ENCODE assay signal across 26 cellular contexts in genomic region chr3:196048922-196049566, GRCh38. TPM values are rescaled to one million over a fixed set of nuclear protein-coding genes. Genes with fewer than 3 reads are reported as not detected.
DNase-seq lines count a peak whose midpoint lies in the region; ATAC-seq, FAIRE-seq and TF ChIP-seq lines count a peak whose summit lies in the region.
"Had no signal": no experiment of that assay in that cellular context is flagged by ENCODE, and none has a peak within 500 bp of the region (broad histone marks: within the 10 kb centered on the region; RNA-seq: fewer than 3 reads in every experiment).

No MANE protein-coding gene starts in this region.

- H3K27me3 Mint-ChIP-seq in CD4-positive, CD25-positive, alpha-beta regulatory T cell = no peaks in the 10 kb centered on the region
- no peaks in the 10 kb centered on the region for H3K27me3 Mint-ChIP-seq in activated T-helper 1 cell treated with anti-CD3 and anti-CD28 coated beads, Interleukin-12 subunit alpha, Interleukin-12 subunit beta, Interleukin-2, Interleukin-4 antibody, amounts not matched to agents 30 ng/mL and 10 ng/mL and 1 ng/mL, durations not matched to agents 14 hours and 24 hours and 36 hours (ENCODE audit: insufficient read depth)

- peaks cover 0 to 15% (median 9%) of the 10 kb centered on the region in 4 donors for H3K4me1 Mint-ChIP-seq in CD4-positive, CD25-positive, alpha-beta regulatory T cell
- H3K4me1 Mint-ChIP-seq in activated T-helper 1 cell treated with anti-CD3 and anti-CD28 coated beads, Interleukin-12 subunit alpha, Interleukin-12 subunit beta, Interleukin-2, Interleukin-4 antibody, amounts not matched to agents 30 ng/mL and 10 ng/mL and 1 ng/mL, durations not matched to agents 14 hours and 24 hours and 36 hours (ENCODE audit: low read depth) = peaks cover 25% of the 10 kb centered on the region

- H3K4me3 Mint-ChIP-seq in CD4-positive, CD25-positive, alpha-beta regulatory T cell = no peak overlapping the region
- H3K4me3 Mint-ChIP-seq in activated T-helper 1 cell treated with anti-CD3 and anti-CD28 coated beads, Interleukin-12 subunit alpha, Interleukin-12 subunit beta, Interleukin-2, Interleukin-4 antibody, amounts not matched to agents 30 ng/mL and 10 ng/mL and 1 ng/mL, durations not matched to agents 14 hours and 24 hours and 36 hours = no peak overlapping the region
- H3K4me3 Mint-ChIP-seq: CD8-positive, alpha-beta T cell had no signal

- ATAC-seq in CD4-positive, CD25-positive, alpha-beta regulatory T cell (ENCODE audit: low read depth in 2 of 2) = no peak
- ATAC-seq in gastroesophageal sphincter = no peak
- ATAC-seq: A549, Panc1 had no signal

- H3K9ac ChIP-seq in endothelial cell of umbilical vein (replicated peaks; ENCODE audit: extremely low read depth, insufficient read depth, low read length) = no peak overlapping the region
- H3K9ac ChIP-seq: BLaER1 treated with 17β-estradiol and CSF1 and Interleukin-3, amounts not matched to agents 10 nM and 100 nM; KMS-11 had no signal

- H3K9me3 ChIP-seq in CD4-positive, CD25-positive, alpha-beta regulatory T cell (ENCODE audit: control insufficient read depth in 2 of 2, low read length in 2 of 2) = no peaks in the 10 kb centered on the region
- H3K9me3 ChIP-seq in endothelial cell of umbilical vein (replicated peaks; ENCODE audit: control insufficient read depth, insufficient read depth, low read length) (no peaks in the 10 kb centered on the region), gastroesophageal sphincter (no peaks in the 10 kb centered on the region), adrenal gland (replicated peaks in 1 of 3) (no peaks in the 10 kb centered on the region)
- H3K9me3 ChIP-seq: A549, Caco-2 had no signal

- peak overlapping the region; percentile 43 to 63 (median 50) for H3K27ac Mint-ChIP-seq in CD4-positive, CD25-positive, alpha-beta regulatory T cell
- H3K27ac Mint-ChIP-seq in activated T-helper 1 cell treated with anti-CD3 and anti-CD28 coated beads, Interleukin-12 subunit alpha, Interleukin-12 subunit beta, Interleukin-2, Interleukin-4 antibody, amounts not matched to agents 30 ng/mL and 10 ng/mL and 1 ng/mL, durations not matched to agents 14 hours and 24 hours and 36 hours = peak overlapping the region; percentile 49
- H3K27ac Mint-ChIP-seq: CD8-positive, alpha-beta T cell had no signal

- H2AFZ ChIP-seq in endothelial cell of umbilical vein (ENCODE audit: low read depth, low read length) = no peak overlapping the region

- H3K36me3 ChIP-seq in CD4-positive, CD25-positive, alpha-beta regulatory T cell (ENCODE audit: control insufficient read depth, insufficient read depth, low read length) = peaks cover 70% of the 10 kb centered on the region
- H3K36me3 ChIP-seq in endothelial cell of umbilical vein (ENCODE audit: control insufficient read depth in 2 of 2, extremely low read depth in 1 of 2, insufficient read depth in 2 of 2, low read length in 2 of 2) = peaks cover 2 to 11% of the 10 kb centered on the region in 2 experiments
- H3K36me3 ChIP-seq in gastroesophageal sphincter = peaks cover 0 to 59% of the 10 kb centered on the region in 2 donors
- H3K36me3 ChIP-seq in adrenal gland (replicated peaks in 1 of 2) = peaks cover 0 to 39% of the 10 kb centered on the region in 2 donors

- no peaks in the 10 kb centered on the region for H3K4me1 ChIP-seq in CD4-positive, CD25-positive, alpha-beta regulatory T cell (ENCODE audit: control insufficient read depth, insufficient read depth, low read length, poor library complexity, severe bottlenecking)
- H3K4me1 ChIP-seq in endothelial cell of umbilical vein (ENCODE audit: control insufficient read depth, extremely low read depth, insufficient read depth, low read length) (no peaks in the 10 kb centered on the region), gastroesophageal sphincter (no peaks in the 10 kb centered on the region), adrenal gland (replicated peaks in 1 of 2) (peaks cover 4 to 10% of the 10 kb centered on the region in 2 donors)
- H3K4me1 ChIP-seq: A549; BLaER1 treated with 17β-estradiol and CSF1 and Interleukin-3, amounts not matched to agents 10 nM and 100 nM had no signal

- POLR2A ChIA-PET in endothelial cell of umbilical vein (lab: Charles Lee) = no interaction called here

- TF ChIP-seq CTCF in endothelial cell of umbilical vein (IDR thresholded peaks at IDR 0.05; ENCODE audit: extremely low read depth in 1 of 2, insufficient read depth in 1 of 2, low read depth in 1 of 2, low read length in 2 of 2) (no peak), gastroesophageal sphincter (IDR thresholded peaks at IDR 0.05) (no peak), adrenal gland (IDR thresholded peaks at IDR 0.05) (no peak)

- H3K79me2 ChIP-seq in endothelial cell of umbilical vein (ENCODE audit: control insufficient read depth, insufficient read depth, low read length) = no peaks in the 10 kb centered on the region

- no peak overlapping the region for H3K4me3 ChIP-seq in CD4-positive, CD25-positive, alpha-beta regulatory T cell (ENCODE audit: low read depth, low read length)
- H3K4me3 ChIP-seq in endothelial cell of umbilical vein (replicated peaks in 1 of 3; ENCODE audit: insufficient read depth in 1 of 3, low read depth in 1 of 3, low read length in 3 of 3) = no peak overlapping the region
- H3K4me3 ChIP-seq in gastroesophageal sphincter = no peak overlapping the region
- H3K4me3 ChIP-seq in adrenal gland = no peak overlapping the region
- H3K4me3 ChIP-seq: A549; BLaER1 treated with 17β-estradiol and CSF1 and Interleukin-3, amounts not matched to agents 10 nM and 100 nM had no signal

- dilution Hi-C loops in endothelial cell of umbilical vein (cut with MboI; ENCODE audit: extremely low pct_ligation_motif_present, low sequenced_read_pairs) = no loop called here

- H3K27me3 ChIP-seq in CD4-positive, CD25-positive, alpha-beta regulatory T cell (ENCODE audit: control insufficient read depth, insufficient read depth, low read length) = no peaks in the 10 kb centered on the region
- H3K27me3 ChIP-seq in endothelial cell of umbilical vein (ENCODE audit: control insufficient read depth in 2 of 2, insufficient read depth in 2 of 2, low read length in 2 of 2) = no peaks in the 10 kb centered on the region
- H3K27me3 ChIP-seq in gastroesophageal sphincter = no peaks in the 10 kb centered on the region
- H3K27me3 ChIP-seq in adrenal gland = no peaks in the 10 kb centered on the region
- H3K27me3 ChIP-seq: BLaER1 treated with 17β-estradiol and CSF1 and Interleukin-3, amounts not matched to agents 10 nM and 100 nM had no signal

- no peaks in the 10 kb centered on the region for H3K9me1 ChIP-seq in endothelial cell of umbilical vein (replicated peaks; ENCODE audit: control insufficient read depth, extremely low read depth, insufficient read depth, low read length)

- H3K27ac ChIP-seq in CD4-positive, CD25-positive, alpha-beta regulatory T cell (ENCODE audit: insufficient read depth, low read length, poor library complexity, severe bottlenecking) = no peak overlapping the region
- H3K27ac ChIP-seq in endothelial cell of umbilical vein (ENCODE audit: insufficient read depth, low read depth, low read length) = no peak overlapping the region
- no peak overlapping the region for H3K27ac ChIP-seq in gastroesophageal sphincter
- H3K27ac ChIP-seq in adrenal gland = no peak overlapping the region
- H3K27ac ChIP-seq: A549; BLaER1 treated with 17β-estradiol and CSF1 and Interleukin-3, amounts not matched to agents 10 nM and 100 nM; KMS-11; RWPE1 had no signal

- FAIRE-seq in GM12891 (lab: Jason Lieb, UNC) (no peak), endothelial cell of umbilical vein (lab: Jason Lieb, UNC) (peak; percentile 42)
- FAIRE-seq: A549, GM19239 had no signal

- CTCF ChIA-PET in endothelial cell of umbilical vein (lab: Charles Lee) = interaction anchor here (0.8 to 1.3 kb wide), 4 partner anchors 11 to 132 kb away, joined by 3 read pairs; no protein-coding TSS in a partner anchor

- no peak for DNase-seq in CD4-positive, CD25-positive, alpha-beta regulatory T cell
- DNase-seq in GM12891 (ENCODE audit: insufficient read length, low spot score) = no peak
- DNase-seq in activated T-helper 1 cell treated with anti-CD3 and anti-CD28 coated beads, Interleukin-12 subunit alpha, Interleukin-12 subunit beta, Interleukin-2, Interleukin-4 antibody, amounts not matched to agents 30 ng/mL and 10 ng/mL and 1 ng/mL, durations not matched to agents 14 hours and 24 hours and 36 hours (ENCODE audit: low spot score) = no peak
- DNase-seq in endothelial cell of umbilical vein (ENCODE audit: low read depth, low spot score) = no peak
- DNase-seq in activated CD8-positive, alpha-beta memory T cell treated with anti-CD3 and anti-CD28 coated beads, Interleukin-2, amount 50 U/mL, for 4 hours = no peak
- DNase-seq in adrenal gland = no peak
- DNase-seq: AML-193; Caco-2; CD8-positive, alpha-beta T cell; DMS79; EL; GDM1; H7; MM.1S; NCI-H1694; NCI-H2029 treated with DMSO at 0.1 percent for 48 hours; NCI-H446 treated with DMSO at 0.1 percent for 48 hours; NCI-H526 treated with DMSO at 0.1 percent for 48 hours; SHP77 had no signal

- peaks cover 29% of the 10 kb centered on the region for H3K36me3 Mint-ChIP-seq in CD4-positive, CD25-positive, alpha-beta regulatory T cell
- peaks cover 54% of the 10 kb centered on the region for H3K36me3 Mint-ChIP-seq in activated T-helper 1 cell treated with anti-CD3 and anti-CD28 coated beads, Interleukin-12 subunit alpha, Interleukin-12 subunit beta, Interleukin-2, Interleukin-4 antibody, amounts not matched to agents 30 ng/mL and 10 ng/mL and 1 ng/mL, durations not matched to agents 14 hours and 24 hours and 36 hours (ENCODE audit: low read depth)

- 77 to 79% methylated on average over 8 of the region's 8 CpGs for WGBS in gastroesophageal sphincter (ENCODE audit: low coverage in 1 of 2), 2 donors
- WGBS in adrenal gland, 4 donors = 82 to 92% (median 90%) methylated on average over 8 of the region's 8 CpGs

- H4K20me1 ChIP-seq in endothelial cell of umbilical vein (replicated peaks; ENCODE audit: control insufficient read depth, extremely low read depth, insufficient read depth, low read length) = no peaks in the 10 kb centered on the region

- intact Hi-C loops in activated T-helper 1 cell treated with anti-CD3 and anti-CD28 coated beads, Interleukin-12 subunit alpha, Interleukin-12 subunit beta, Interleukin-2, Interleukin-4 antibody, amounts not matched to agents 30 ng/mL and 10 ng/mL and 1 ng/mL, durations not matched to agents 14 hours and 24 hours and 36 hours (cut with micrococcal nuclease) = loop anchor here (2.0 kb wide), 1 partner anchor 16 kb away; no protein-coding TSS in a partner anchor
- intact Hi-C loops in endothelial cell of umbilical vein (cut with micrococcal nuclease) = no loop called here
- intact Hi-C loops in adrenal gland (cut with DNase I) = no loop called here

- BruUV-seq in endothelial cell of umbilical vein (replicated peaks; lab: Mats Ljungman, UMichigan) = no TSS peak

- no peak overlapping the region for H3K4me2 ChIP-seq in endothelial cell of umbilical vein (ENCODE audit: insufficient read depth, low read length)
- H3K4me2 ChIP-seq: A549; BLaER1 treated with 17β-estradiol and CSF1 and Interleukin-3, amounts not matched to agents 10 nM and 100 nM; KMS-11 had no signal

- TF ChIP-seq POLR2A in GM12891 (IDR thresholded peaks at IDR 0.05; ENCODE audit: low read depth, low read length) (peak; percentile 48; the same call in 1 of the 2 replicates), endothelial cell of umbilical vein (IDR thresholded peaks at IDR 0.05; ENCODE audit: low read depth, low read length) (no peak), gastroesophageal sphincter (IDR thresholded peaks at IDR 0.05) (no peak), adrenal gland (IDR thresholded peaks at IDR 0.05) (no peak)

- H3K9me3 Mint-ChIP-seq in CD4-positive, CD25-positive, alpha-beta regulatory T cell = no peaks in the 10 kb centered on the region
- no peaks in the 10 kb centered on the region for H3K9me3 Mint-ChIP-seq in activated T-helper 1 cell treated with anti-CD3 and anti-CD28 coated beads, Interleukin-12 subunit alpha, Interleukin-12 subunit beta, Interleukin-2, Interleukin-4 antibody, amounts not matched to agents 30 ng/mL and 10 ng/mL and 1 ng/mL, durations not matched to agents 14 hours and 24 hours and 36 hours
- H3K9me3 Mint-ChIP-seq: CD8-positive, alpha-beta T cell had no signal

- no peak for TF ChIP-seq EP300 in gastroesophageal sphincter (IDR thresholded peaks at IDR 0.05)

RNA-seq across cellular contexts. Expression of gene TFRC, which starts 32.8 kb away (rescaled TPM):
- total RNA-seq in CD4-positive, CD25-positive, alpha-beta regulatory T cell = 356 TPM
- polyA plus RNA-seq in CD4-positive, CD25-positive, alpha-beta regulatory T cell = 10 to 100 TPM; 21.5 to 36.9 (median 28.7) TPM
- 184 TPM for polyA plus RNA-seq in GM12891 (2012; ENCODE audit: low read depth, missing spikeins)
- total RNA-seq in activated T-helper 1 cell treated with anti-CD3 and anti-CD28 coated beads, Interleukin-12 subunit alpha, Interleukin-12 subunit beta, Interleukin-2, Interleukin-4 antibody, amounts not matched to agents 30 ng/mL and 10 ng/mL and 1 ng/mL, durations not matched to agents 14 hours and 24 hours and 36 hours = 791 TPM in 2 replicates
- total RNA-seq in endothelial cell of umbilical vein (58.4 and 69.6 TPM in 2 replicates), gastroesophageal sphincter (10 to 100 TPM; 60.1 to 81.1 (median 69.6) TPM), adrenal gland (100 to 1,000 TPM in 1 of 8 donors, 10 to 100 TPM in 7; 22.7 to 414 (median 60.8) TPM)
- polyA plus RNA-seq in endothelial cell of umbilical vein (11.4 and 14.1 TPM in 2 replicates), adrenal gland (100 to 1,000 TPM in 1 of 3 donors, 1 to 10 TPM in 2; 7.3 to 195 (median 8.5) TPM)
- 12.0 and 13.7 TPM in 2 replicates for polyA plus RNA-seq in endothelial cell of umbilical vein (2011; cell fraction: cytosol; rRNA removed)
- polyA plus RNA-seq in endothelial cell of umbilical vein (2011; cell fraction: nucleus; rRNA removed) = 23.3 and 30.5 TPM in 2 replicates
- polyA plus RNA-seq in endothelial cell of umbilical vein (2012) = 49.2 and 62.5 TPM in 2 replicates
- 46.9 and 74.8 TPM in 2 replicates for polyA minus RNA-seq in endothelial cell of umbilical vein
- 337 TPM for polyA minus RNA-seq in endothelial cell of umbilical vein (2011; cell fraction: cytosol; rRNA and poly(A)+ RNA removed)
- polyA minus RNA-seq in endothelial cell of umbilical vein (2011; cell fraction: nucleus; rRNA and poly(A)+ RNA removed) = 33.6 and 50.2 TPM in 2 replicates
